8 cellular contexts compared by ENCODE assay signal in genomic region chr7:92244803-92245486, GRCh38. TPM values are rescaled to one million over a fixed set of nuclear protein-coding genes. Genes with fewer than 3 reads are reported as not detected.
DNase-seq lines count a peak whose midpoint lies in the region; ATAC-seq and TF ChIP-seq lines count a peak whose summit lies in the region.

No MANE protein-coding gene starts in this region.

- POLR2A ChIA-PET in naive thymus-derived CD8-positive, alpha-beta T cell (lab: Charles Lee) = interaction anchor here (0.9 to 3.5 kb wide), 8 partner anchors 66 to 365 kb away, joined by 3 to 27 read pairs (median 6); partner anchors contain the start of genes AKAP9, CYP51A1, GATAD1 and LRRD1

- H3K27ac Mint-ChIP-seq in naive thymus-derived CD8-positive, alpha-beta T cell = peak overlapping the region; percentile 98 to 100 (median 99)

- ATAC-seq in HG02870 (IDR thresholded peaks at IDR 0.05; ENCODE audit: unreplicated experiment) (peak; percentile 1), SK-N-SH treated with all-trans-retinoic acid at 6 μM for 48 hours (peak; percentile 10), GM19351 (IDR thresholded peaks at IDR 0.05; ENCODE audit: unreplicated experiment) (no peak), HG03469 (IDR thresholded peaks at IDR 0.05; ENCODE audit: unreplicated experiment) (no peak)
- peak; percentile 3 to 14 for ATAC-seq in naive thymus-derived CD8-positive, alpha-beta T cell

- H3K4me3 ChIP-seq in epithelial cell of esophagus (ENCODE audit: low read length) = peak overlapping the region; percentile 80

- no peak for TF ChIP-seq CTCF in epithelial cell of esophagus (IDR thresholded peaks at IDR 0.05; ENCODE audit: insufficient read depth, low read depth, low read length, missing control alignments)

- peak overlapping the region; percentile 93 to 99 (median 98) for H3K4me3 Mint-ChIP-seq in naive thymus-derived CD8-positive, alpha-beta T cell

- H3K36me3 Mint-ChIP-seq in naive thymus-derived CD8-positive, alpha-beta T cell = peaks cover 0 to 24% (median 6%) of the 10 kb centered on the region in 3 donors

- peak; percentile 45 for DNase-seq in DMS79 treated with DMSO at 0.1 percent for 48 hours (lab: John Stamatoyannopoulos, UW)
- DNase-seq in DMS79 (lab: John Stamatoyannopoulos, UW) = no peak
- DNase-seq in epithelial cell of esophagus (ENCODE audit: low read depth) = no peak
- DNase-seq in naive thymus-derived CD8-positive, alpha-beta T cell = peak in 4 of 10 donors; percentile 1 to 26 (median 23)

- H3K27me3 Mint-ChIP-seq in naive thymus-derived CD8-positive, alpha-beta T cell = no peaks in the 10 kb centered on the region

- peaks cover 20 to 56% (median 45%) of the 10 kb centered on the region in 4 donors for H3K4me1 Mint-ChIP-seq in naive thymus-derived CD8-positive, alpha-beta T cell

- H3K9me3 Mint-ChIP-seq in naive thymus-derived CD8-positive, alpha-beta T cell = no peaks in the 10 kb centered on the region

TF ChIP-seq in SK-N-SH treated with all-trans-retinoic acid at 6 μM for 48 hours, 23 proteins besides CTCF, POLR2A, EP300 and RAD21:
- TF ChIP-seq TOX (CRISPR knock-in tag; IDR thresholded peaks at IDR 0.05; ENCODE audit: borderline replicate concordance) = no peak
- TF ChIP-seq ZNF70 (CRISPR knock-in tag; IDR thresholded peaks at IDR 0.05) = peak; percentile 10; the same call in 1 of the 2 replicates
- no peak for TF ChIP-seq OSR1 (CRISPR knock-in tag; IDR thresholded peaks at IDR 0.05)

RNA-seq across cellular contexts. Expression of gene KRIT1, which starts 0.8 kb away (rescaled TPM):
- total RNA-seq in naive thymus-derived CD8-positive, alpha-beta T cell = 10 to 100 TPM; 67.3 to 67.8 TPM
- 10 to 100 TPM; 11.2 to 20.1 (median 17.6) TPM for polyA plus RNA-seq in naive thymus-derived CD8-positive, alpha-beta T cell

RNA-seq across cellular contexts. Expression of gene ANKIB1, which starts 0.8 kb away (rescaled TPM):
- total RNA-seq in naive thymus-derived CD8-positive, alpha-beta T cell = 10 to 100 TPM; 75.8 to 91.0 TPM
- 10 to 100 TPM in 1 of 3 donors, 1 to 10 TPM in 2; 5.1 to 12.7 (median 9.8) TPM for polyA plus RNA-seq in naive thymus-derived CD8-positive, alpha-beta T cell

Comparison
In these comparisons a context has a peak if more than half of its experiments do, and no peak if none do; other contexts are left out.
1. ATAC-seq: peak in HG02870 (single experiment), SK-N-SH treated with all-trans-retinoic acid at 6 μM for 48 hours (single experiment) and naive thymus-derived CD8-positive, alpha-beta T cell (2 of 2); none in GM19351 (single experiment) and HG03469 (single experiment).